17 cellular contexts compared by ENCODE assay signal in genomic region chr15:78922527-78922926, GRCh38. TPM values are rescaled to one million over a fixed set of nuclear protein-coding genes. Genes with fewer than 3 reads are reported as not detected.
DNase-seq lines count a peak whose midpoint lies in the region; ATAC-seq and TF ChIP-seq lines count a peak whose summit lies in the region.
"Had no signal": no experiment of that assay in that cellular context is flagged by ENCODE, and none has a peak within 500 bp of the region (broad histone marks: within the 10 kb centered on the region; RNA-seq: fewer than 3 reads in every experiment).

No MANE protein-coding gene starts in this region.

- no peak for TF ChIP-seq CTCF in Panc1 (IDR thresholded peaks at IDR 0.05)
- TF ChIP-seq CTCF in hepatocyte (IDR thresholded peaks at IDR 0.05; ENCODE audit: poor library complexity), result no peak

- intact Hi-C loops in Panc1 (cut with micrococcal nuclease; ENCODE audit: unreplicated experiment) (no loop called here), sciatic nerve (cut with DNase I) (no loop called here)

- no peaks in the 10 kb centered on the region for H4K20me1 ChIP-seq in hepatocyte (ENCODE audit: insufficient read depth, poor library complexity, severe bottlenecking)

- H3K27ac ChIP-seq in Panc1 (ENCODE audit: low read length) (peak overlapping the region; percentile 45), hepatocyte (peak overlapping the region; percentile 88)
- H3K27ac ChIP-seq: GM23248 had no signal

- H3K79me2 ChIP-seq in hepatocyte, result peaks cover 2% of the 10 kb centered on the region

- H3K4me1 ChIP-seq in Panc1 (ENCODE audit: control insufficient read depth, insufficient read depth, low read length) (peaks cover 14% of the 10 kb centered on the region; the same call in 1 of the 2 replicates), hepatocyte (ENCODE audit: insufficient read depth) (peaks cover 9% of the 10 kb centered on the region), HAP-1 (no peaks in the 10 kb centered on the region)

- 68% methylated on average over 7 of the region's 7 CpGs for WGBS in hepatocyte (ENCODE audit: low lambda C conversion rate, missing lambda C conversion rate)

- BruUV-seq in Panc1 (replicated peaks; lab: Mats Ljungman, UMichigan), result no TSS peak

- H2AFZ ChIP-seq in hepatocyte, result no peak overlapping the region
- H2AFZ ChIP-seq: GM23248 had no signal

- H3K36me3 ChIP-seq in Panc1 (ENCODE audit: control insufficient read depth, insufficient read depth, low read length) (peaks cover 5% of the 10 kb centered on the region), hepatocyte (replicated peaks; ENCODE audit: insufficient read depth, low read depth) (no peaks in the 10 kb centered on the region), HAP-1 (replicated peaks) (peaks cover 74% of the 10 kb centered on the region)

- peak overlapping the region; percentile 20 for H3K4me2 ChIP-seq in hepatocyte

- DNase-seq in Panc1 (ENCODE audit: low read depth, low spot score) (no peak), hepatocyte (ENCODE audit: low spot score) (no peak), sciatic nerve (ENCODE audit: low spot score) (peak; percentile 55), cerebellar nuclear complex (lab: John Stamatoyannopoulos, UW) (no peak), hippocampal formation (lab: John Stamatoyannopoulos, UW) (no peak), NCI-H187 treated with DMSO at 0.1 percent for 48 hours (lab: John Stamatoyannopoulos, UW) (no peak), HAP-1 (ENCODE audit: low spot score in 2 of 2) (no peak)
- DNase-seq: COR-L47, DMS53, GM23248, NCI-H1417 treated with DMSO at 0.1 percent for 48 hours, NCI-H2029, NCI-H2171, NCI-H774 had no signal

- POLR2A ChIA-PET in Panc1 (lab: Charles Lee), result no interaction called here

- in situ Hi-C loops in Panc1 (cut with HindIII; ENCODE audit: low pct_unique_long_range_greater_than_20kb, low sequenced_read_pairs) (no loop called here), HAP-1 (cut with MboI; ENCODE audit: low sequenced_read_pairs) (no loop called here)

- H3K9me3 ChIP-seq in Panc1 (ENCODE audit: control insufficient read depth, insufficient read depth, low read depth, low read length) (no peaks in the 10 kb centered on the region), hepatocyte (ENCODE audit: low read depth) (no peaks in the 10 kb centered on the region), HAP-1 (no peaks in the 10 kb centered on the region)

- H3K4me3 ChIP-seq in Panc1 (ENCODE audit: low read depth in 2 of 2, low read length in 2 of 2), result no peak overlapping the region
- H3K4me3 ChIP-seq in hepatocyte, result no peak overlapping the region
- no peak overlapping the region for H3K4me3 ChIP-seq in HAP-1
- H3K4me3 ChIP-seq: GM23248, K562 had no signal

- TF ChIP-seq POLR2A in GM18505 (IDR thresholded peaks at IDR 0.05; ENCODE audit: borderline replicate concordance, extremely low read depth, insufficient read depth, insufficient read length), result peak; percentile 33

- CTCF ChIA-PET in Panc1 (lab: Charles Lee), result no interaction called here

- H3K9me2 ChIP-seq in hepatocyte (replicated peaks; ENCODE audit: insufficient read depth), result no peaks in the 10 kb centered on the region

- H3K27me3 ChIP-seq in Panc1 (ENCODE audit: control insufficient read depth, insufficient read depth, low read length) (no peaks in the 10 kb centered on the region), hepatocyte (no peaks in the 10 kb centered on the region), HAP-1 (ENCODE audit: low read depth) (no peaks in the 10 kb centered on the region)

- no peak for ATAC-seq in GM18505 (IDR thresholded peaks at IDR 0.05; ENCODE audit: unreplicated experiment)
- no peak for ATAC-seq in Panc1
- no peak for ATAC-seq in sciatic nerve
- ATAC-seq: K562, Right ventricle myocardium inferior had no signal

RNA-seq across cellular contexts. Expression of gene CTSH, which starts 22.3 kb away (rescaled TPM):
- total RNA-seq in Panc1 (2021; ENCODE audit: unreplicated experiment), result 178 TPM
- polyA plus RNA-seq in Panc1 (2012; ENCODE audit: insufficient read length), result 168 TPM
- 610 and 637 TPM in 2 replicates for total RNA-seq in hepatocyte
- 521 and 544 TPM in 2 replicates for polyA plus RNA-seq in hepatocyte
- 81.6 TPM for total RNA-seq in sciatic nerve

RNA-seq across cellular contexts. Expression of gene MORF4L1, which starts 49.8 kb away (rescaled TPM):
- total RNA-seq in Panc1 (2021; ENCODE audit: unreplicated experiment), result 360 TPM
- polyA plus RNA-seq in Panc1 (2012; ENCODE audit: insufficient read length), result 283 TPM
- total RNA-seq in hepatocyte, result 381 and 436 TPM in 2 replicates
- 340 and 358 TPM in 2 replicates for polyA plus RNA-seq in hepatocyte
- 342 TPM for total RNA-seq in sciatic nerve
